Comparison of ENCODE assay signal across 2 cellular contexts in genomic region chr22:36589856-36590255, GRCh38.
TF ChIP-seq lines count a peak whose summit lies in the region.

No MANE protein-coding gene starts in this region.

TF ChIP-seq in SK-N-SH, 30 proteins besides CTCF, POLR2A, EP300 and RAD21 (continued from another document):
- no peak for TF ChIP-seq EZH2phosphoT487 (IDR thresholded peaks at IDR 0.05; ENCODE audit: borderline replicate concordance, low read depth)
- TF ChIP-seq NRF1 (IDR thresholded peaks at IDR 0.05; ENCODE audit: low read depth, low read length) = no peak
- no peak for TF ChIP-seq YY1 (IDR thresholded peaks at IDR 0.05; ENCODE audit: low read depth)
- no peak for TF ChIP-seq ZBTB33 (IDR thresholded peaks at IDR 0.05; ENCODE audit: borderline replicate concordance, low read depth)
- no peak for TF ChIP-seq IRF3 (IDR thresholded peaks at IDR 0.05; ENCODE audit: low read depth, low read length)
- no peak for TF ChIP-seq GABPA (IDR thresholded peaks at IDR 0.05; ENCODE audit: low read depth)
- no peak for TF ChIP-seq FOXM1 (IDR thresholded peaks at IDR 0.05; ENCODE audit: low read depth)
- TF ChIP-seq RFX5 (IDR thresholded peaks at IDR 0.05; ENCODE audit: low read length) = no peak
- no peak for TF ChIP-seq USF1 (IDR thresholded peaks at IDR 0.05; ENCODE audit: borderline replicate concordance, low read depth)

TF ChIP-seq in SK-N-SH treated with all-trans-retinoic acid at 6 μM for 48 hours, 23 proteins besides CTCF, POLR2A, EP300 and RAD21 (continued from another document):
- no peak for TF ChIP-seq TSHZ2 (CRISPR knock-in tag; IDR thresholded peaks at IDR 0.05)
